7 cellular contexts compared by ENCODE assay signal in the genomic region with DNA sequence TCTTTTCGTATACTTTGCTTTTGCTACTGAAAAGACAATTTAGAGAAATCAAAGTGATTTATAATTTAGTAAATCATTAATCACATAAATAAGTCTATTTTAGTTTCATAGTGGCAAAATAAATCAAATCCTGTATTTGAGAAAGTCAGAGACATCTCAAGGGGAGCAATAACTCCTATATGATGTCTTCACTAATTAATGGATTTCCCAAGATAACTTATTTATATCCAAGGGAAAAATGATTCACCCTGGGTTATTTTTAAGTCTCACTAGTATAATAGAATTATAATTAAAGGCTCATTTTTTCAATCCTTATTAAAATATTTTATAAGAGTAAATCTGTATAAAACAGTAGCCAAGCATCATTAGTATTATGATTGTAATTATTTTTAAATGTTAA.
"Had no signal": no experiment of that assay in that cellular context is flagged by ENCODE, and none has a peak within 500 bp of the region (broad histone marks: within the 10 kb centered on the region; RNA-seq: fewer than 3 reads in every experiment).

No MANE protein-coding gene starts in this region.

- FAIRE-seq: HepG2, HTR-8/SVneo, K562 had no signal

- DNase-seq: IMR-90, KBM-7, KG1 had no signal

- H3K4me3 ChIP-seq: K562 had no signal

- ATAC-seq: HepG2, K562 had no signal

- H3K27ac ChIP-seq: HL-60 had no signal
